Comparison of ENCODE assay signal across 34 cellular contexts in the genomic region with DNA sequence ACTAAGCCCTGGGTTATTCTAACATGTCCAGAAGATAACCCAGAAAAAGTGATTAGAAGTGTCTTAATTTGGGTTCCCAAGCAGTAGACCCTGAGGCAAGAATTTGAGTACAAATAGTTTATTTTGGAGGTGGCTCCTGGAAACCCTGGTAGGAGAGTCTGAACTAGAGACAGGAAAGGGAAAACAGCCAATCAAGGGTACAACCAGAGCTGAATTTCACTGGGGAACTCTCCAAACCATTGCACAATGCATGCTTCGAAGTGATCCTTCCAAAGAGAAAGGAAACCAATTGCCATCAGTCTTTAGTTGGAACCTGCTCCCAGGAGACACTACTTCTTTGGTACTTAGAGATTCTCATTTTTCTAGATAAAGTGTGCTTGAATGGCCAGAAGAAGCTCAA.
"Had no signal": no experiment of that assay in that cellular context is flagged by ENCODE, and none has a peak within 500 bp of the region (broad histone marks: within the 10 kb centered on the region; RNA-seq: fewer than 3 reads in every experiment).

No MANE protein-coding gene starts in this region.

- H3K36me3 Mint-ChIP-seq: activated CD4-positive, alpha-beta memory T cell treated with anti-CD3 and anti-CD28 coated beads for 36 hours; activated naive CD4-positive, alpha-beta T cell treated with anti-CD3 and anti-CD28 coated beads, Interleukin-2, amount 50 U/mL, for 72 hours; activated naive CD8-positive, alpha-beta T cell treated with anti-CD3 and anti-CD28 coated beads for 36 hours; brain had no signal

- H3K4me1 ChIP-seq: adrenal gland, ascending aorta had no signal

- H3K4me3 Mint-ChIP-seq: activated B cell treated with CpG ODN at 0.5 μM for 24 hours; activated CD4-positive, alpha-beta memory T cell treated with anti-CD3 and anti-CD28 coated beads for 36 hours; activated CD4-positive, alpha-beta T cell treated with anti-CD3 and anti-CD28 coated beads, Interleukin-2, amount 10 ng/mL, durations not matched to agents 24 days and 14 days; activated CD8-positive, alpha-beta T cell treated with anti-CD3 and anti-CD28 coated beads for 36 hours; activated naive CD4-positive, alpha-beta T cell treated with anti-CD3 and anti-CD28 coated beads for 36 hours; activated naive CD8-positive, alpha-beta T cell treated with anti-CD3 and anti-CD28 coated beads for 36 hours; activated T-cell treated with anti-CD3 and anti-CD28 coated beads, Interleukin-2, amount 50 U/mL, for 4 hours; activated T-cell treated with anti-CD3 and anti-CD28 coated beads, Interleukin-2, amount 50 U/mL, for 72 hours; activated T-helper 1 cell treated with anti-CD3 and anti-CD28 coated beads, Interleukin-12 subunit alpha, Interleukin-12 subunit beta, Interleukin-2, Interleukin-4 antibody, amounts not matched to agents 30 ng/mL and 10 ng/mL and 1 ng/mL, durations not matched to agents 14 hours and 24 hours and 36 hours; activated T-helper 17 cell treated with anti-CD3 and anti-CD28 coated beads, Interleukin-2, amount 50 U/mL, for 72 hours; brain; T-helper 1 cell treated with Interleukin-12 subunit alpha and Interleukin-12 subunit beta and Interleukin-4 antibody, amounts not matched to agents 30 μg/mL and 1 μg/mL, for 36 hours; T-helper 2 cell treated with Interferon-gamma antibody and Interleukin-4, amounts not matched to agents 5 μg/mL and 100 μg/mL, for 36 hours had no signal

- ATAC-seq: activated CD8-positive, alpha-beta T cell treated with anti-CD3 and anti-CD28 coated beads for 36 hours; activated naive CD4-positive, alpha-beta T cell treated with anti-CD3 and anti-CD28 coated beads, Interleukin-2, amount 50 U/mL, for 72 hours; activated T-cell treated with anti-CD3 and anti-CD28 coated beads, Interleukin-2, amount 50 U/mL, for 4 hours; activated T-cell treated with anti-CD3 and anti-CD28 coated beads, Interleukin-2, amount 50 U/mL, for 72 hours; activated T-helper 17 cell treated with anti-CD3 and anti-CD28 coated beads, Interleukin-2, amount 50 U/mL, for 72 hours had no signal

- H3K9me3 Mint-ChIP-seq: activated B cell treated with CpG ODN at 0.5 μM for 24 hours; activated CD4-positive, alpha-beta memory T cell treated with anti-CD3 and anti-CD28 coated beads for 36 hours; activated CD4-positive, alpha-beta T cell treated with anti-CD3 and anti-CD28 coated beads, Interleukin-2, amount 10 ng/mL, durations not matched to agents 24 days and 14 days; activated CD8-positive, alpha-beta T cell treated with anti-CD3 and anti-CD28 coated beads for 36 hours; activated naive CD4-positive, alpha-beta T cell treated with anti-CD3 and anti-CD28 coated beads for 36 hours; activated naive CD4-positive, alpha-beta T cell treated with anti-CD3 and anti-CD28 coated beads, Interleukin-2, amount 50 U/mL, for 72 hours; activated naive CD8-positive, alpha-beta T cell treated with anti-CD3 and anti-CD28 coated beads for 36 hours; activated T-cell treated with anti-CD3 and anti-CD28 coated beads, Interleukin-2, amount 50 U/mL, for 4 hours; activated T-helper 1 cell treated with anti-CD3 and anti-CD28 coated beads, Interleukin-12 subunit alpha, Interleukin-12 subunit beta, Interleukin-2, Interleukin-4 antibody, amounts not matched to agents 30 ng/mL and 10 ng/mL and 1 ng/mL, durations not matched to agents 14 hours and 24 hours and 36 hours; activated T-helper 17 cell treated with anti-CD3 and anti-CD28 coated beads, Interleukin-2, amount 50 U/mL, for 72 hours; brain; T-helper 1 cell treated with Interleukin-12 subunit alpha and Interleukin-12 subunit beta and Interleukin-4 antibody, amounts not matched to agents 30 μg/mL and 1 μg/mL, for 36 hours; T-helper 2 cell treated with Interferon-gamma antibody and Interleukin-4, amounts not matched to agents 5 μg/mL and 100 μg/mL, for 36 hours had no signal

- H3K27ac Mint-ChIP-seq: activated B cell treated with CpG ODN at 0.5 μM for 24 hours; activated CD4-positive, alpha-beta memory T cell treated with anti-CD3 and anti-CD28 coated beads for 36 hours; activated CD4-positive, alpha-beta T cell treated with anti-CD3 and anti-CD28 coated beads, Interleukin-2, amount 10 ng/mL, durations not matched to agents 24 days and 14 days; activated CD8-positive, alpha-beta T cell treated with anti-CD3 and anti-CD28 coated beads for 36 hours; activated naive CD4-positive, alpha-beta T cell treated with anti-CD3 and anti-CD28 coated beads for 36 hours; activated naive CD4-positive, alpha-beta T cell treated with anti-CD3 and anti-CD28 coated beads, Interleukin-2, amount 50 U/mL, for 72 hours; activated naive CD8-positive, alpha-beta T cell treated with anti-CD3 and anti-CD28 coated beads for 36 hours; activated T-cell treated with anti-CD3 and anti-CD28 coated beads, Interleukin-2, amount 50 U/mL, for 72 hours; activated T-helper 1 cell treated with anti-CD3 and anti-CD28 coated beads, Interleukin-12 subunit alpha, Interleukin-12 subunit beta, Interleukin-2, Interleukin-4 antibody, amounts not matched to agents 30 ng/mL and 10 ng/mL and 1 ng/mL, durations not matched to agents 14 hours and 24 hours and 36 hours; activated T-helper 17 cell treated with anti-CD3 and anti-CD28 coated beads, Interleukin-2, amount 50 U/mL, for 72 hours; brain; T-helper 1 cell treated with Interleukin-12 subunit alpha and Interleukin-12 subunit beta and Interleukin-4 antibody, amounts not matched to agents 30 μg/mL and 1 μg/mL, for 36 hours; T-helper 2 cell treated with Interferon-gamma antibody and Interleukin-4, amounts not matched to agents 5 μg/mL and 100 μg/mL, for 36 hours had no signal

- H3K36me3 ChIP-seq: adrenal gland, ascending aorta, cardiac muscle cell had no signal

- H3K27me3 ChIP-seq: adrenal gland, ascending aorta, cardiac muscle cell had no signal

- H3K9me3 ChIP-seq: adrenal gland, ascending aorta had no signal

- H3K27me3 Mint-ChIP-seq: activated B cell treated with CpG ODN at 0.5 μM for 24 hours; activated CD4-positive, alpha-beta memory T cell treated with anti-CD3 and anti-CD28 coated beads for 36 hours; activated CD4-positive, alpha-beta T cell treated with anti-CD3 and anti-CD28 coated beads, Interleukin-2, amount 10 ng/mL, durations not matched to agents 24 days and 14 days; activated CD8-positive, alpha-beta T cell treated with anti-CD3 and anti-CD28 coated beads for 36 hours; activated naive CD8-positive, alpha-beta T cell treated with anti-CD3 and anti-CD28 coated beads for 36 hours; brain had no signal

- H3K27ac ChIP-seq: adrenal gland, ascending aorta, cardiac muscle cell, VCaP had no signal

- DNase-seq: activated B cell treated with CpG ODN at 0.5 μM for 24 hours; activated CD4-positive, alpha-beta memory T cell treated with anti-CD3 and anti-CD28 coated beads for 36 hours; activated CD4-positive, alpha-beta T cell treated with anti-CD3 and anti-CD28 coated beads for 4 hours; activated CD4-positive, alpha-beta T cell treated with anti-CD3 and anti-CD28 coated beads, Interleukin-2, amount 10 ng/mL, durations not matched to agents 24 days and 14 days; activated CD4-positive, alpha-beta T cell treated with anti-CD3 and anti-CD28 coated beads, Interleukin-2, amount 50 U/mL, for 1 hour; activated CD4-positive, alpha-beta T cell treated with anti-CD3 and anti-CD28 coated beads, Interleukin-2, amount 50 U/mL, for 4 hours; activated CD4-positive, CD25-positive, alpha-beta regulatory T cell treated with anti-CD3 and anti-CD28 coated beads, Interleukin-2, amount 50 U/mL, for 72 hours; activated CD8-positive, alpha-beta memory T cell treated with anti-CD3 and anti-CD28 coated beads, Interleukin-2, amount 50 U/mL, for 4 hours; activated CD8-positive, alpha-beta T cell treated with anti-CD3 and anti-CD28 coated beads for 36 hours; activated effector memory CD4-positive, alpha-beta T cell treated with anti-CD3 and anti-CD28 coated beads, Interleukin-2, amount 50 U/mL, for 16 hours; activated gamma-delta T cell treated with Interleukin-2 at 50 U/mL for 16 hours; activated naive CD4-positive, alpha-beta T cell; activated naive CD4-positive, alpha-beta T cell treated with anti-CD3 and anti-CD28 coated beads for 36 hours; activated naive CD4-positive, alpha-beta T cell treated with anti-CD3 and anti-CD28 coated beads, Interleukin-2, amount 50 U/mL, for 16 hours; activated naive CD8-positive, alpha-beta T cell treated with anti-CD3 and anti-CD28 coated beads for 36 hours; activated T-cell treated with anti-CD3 and anti-CD28 coated beads for 4 hours; activated T-cell treated with anti-CD3 and anti-CD28 coated beads, Interleukin-2, amount 50 U/mL, for 1 hour; activated T-cell treated with anti-CD3 and anti-CD28 coated beads, Interleukin-2, amount 50 U/mL, for 4 hours; activated T-cell treated with anti-CD3 and anti-CD28 coated beads, Interleukin-2, amount 50 U/mL, for 72 hours; adrenal gland; amniotic stem cell; central memory CD4-positive, alpha-beta T cell; T-helper 1 cell; T-helper 2 cell; T-helper 9 cell had no signal

- H3K4me1 Mint-ChIP-seq: activated B cell treated with CpG ODN at 0.5 μM for 24 hours; activated CD4-positive, alpha-beta T cell treated with anti-CD3 and anti-CD28 coated beads, Interleukin-2, amount 10 ng/mL, durations not matched to agents 24 days and 14 days; activated naive CD8-positive, alpha-beta T cell treated with anti-CD3 and anti-CD28 coated beads for 36 hours; activated T-helper 17 cell treated with anti-CD3 and anti-CD28 coated beads, Interleukin-2, amount 50 U/mL, for 72 hours; brain had no signal

- H3K4me3 ChIP-seq: adrenal gland, ascending aorta, cardiac muscle cell had no signal
